In the genomic region with DNA sequence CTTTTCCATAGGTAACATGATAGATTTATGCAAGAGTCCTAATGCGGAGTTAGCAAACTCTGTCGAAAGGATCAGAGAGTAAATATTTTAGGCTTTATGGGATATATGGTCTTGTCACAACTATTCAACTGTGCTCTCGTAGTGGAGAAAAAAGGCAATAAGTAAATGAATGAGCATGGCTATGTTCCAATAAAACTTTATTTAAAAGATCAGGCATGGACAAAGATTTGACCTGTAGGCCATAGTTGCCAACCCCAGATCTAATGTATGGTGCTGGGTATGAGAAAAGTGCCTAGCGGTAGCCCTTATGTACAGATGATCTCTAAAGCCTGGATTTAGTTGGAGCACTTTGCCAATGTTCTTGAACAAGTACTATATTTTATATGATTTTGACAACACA, we compare ENCODE assay signal across 15 cellular contexts.
"Had no signal": no experiment of that assay in that cellular context is flagged by ENCODE, and none has a peak within 500 bp of the region (broad histone marks: within the 10 kb centered on the region; RNA-seq: fewer than 3 reads in every experiment).

No MANE protein-coding gene starts in this region.

- FAIRE-seq: TTC549 had no signal

- H3K27ac ChIP-seq: foreskin keratinocyte had no signal

- DNase-seq: activated CD4-positive, alpha-beta memory T cell treated with anti-CD3 and anti-CD28 coated beads for 36 hours; activated CD4-positive, alpha-beta T cell treated with anti-CD3 and anti-CD28 coated beads for 4 hours; activated T-cell treated with anti-CD3 and anti-CD28 coated beads for 4 hours; caudate nucleus; dorsolateral prefrontal cortex; endodermal cell; glutamatergic neuron; hypothalamus; midbrain; posterior cingulate gyrus; stimulated activated CD4-positive, alpha-beta T cell treated with anti-CD3 and anti-CD28 coated beads, Interleukin-2, amount 100 ng/mL, for 24 hours; stimulated activated naive CD4-positive, alpha-beta T cell treated with Interleukin-2 at 50 U/mL for 16 hours had no signal

- H3K4me3 ChIP-seq: dorsolateral prefrontal cortex had no signal

- ATAC-seq: WTC11 had no signal

- H3K27me3 ChIP-seq: dorsolateral prefrontal cortex, foreskin keratinocyte had no signal
